In the genomic region with DNA sequence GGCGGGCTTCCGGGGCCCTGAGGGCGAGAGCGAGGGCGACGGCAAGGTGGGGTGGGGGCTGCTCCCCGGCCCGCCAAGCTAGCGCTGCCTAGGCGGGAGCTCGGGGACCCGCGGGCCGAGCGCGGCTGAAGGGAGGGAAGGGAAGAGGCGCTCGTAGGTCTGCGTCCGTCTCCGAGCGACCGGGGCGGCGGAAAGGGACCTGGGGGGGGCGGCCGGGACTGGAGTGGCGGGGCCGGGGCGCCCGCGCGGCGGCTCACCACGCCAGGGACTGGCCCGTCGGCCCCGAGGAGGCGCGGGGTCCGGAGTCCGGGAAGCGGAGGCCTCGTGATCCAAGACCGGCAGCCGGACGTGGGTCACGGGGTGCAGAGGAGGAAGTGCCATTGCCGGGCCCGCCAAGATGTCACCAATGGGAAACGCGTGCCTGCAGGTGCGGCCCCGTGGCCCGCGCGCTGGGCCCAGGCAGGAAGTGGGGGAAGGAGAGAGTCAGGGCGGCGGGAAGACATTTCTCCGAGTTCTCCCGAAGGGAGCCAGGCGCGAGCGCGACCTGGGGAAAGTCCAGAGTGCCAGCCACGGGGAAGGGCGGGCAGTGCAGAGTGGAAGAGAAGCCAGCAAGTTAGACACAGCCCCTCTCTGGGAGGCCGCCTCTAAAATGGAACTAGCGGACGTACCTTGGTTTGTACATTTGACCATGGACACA, we compare ENCODE assay signal across 8 cellular contexts. TPM values are rescaled to one million over a fixed set of nuclear protein-coding genes. Genes with fewer than 3 reads are reported as not detected.
DNase-seq lines count a peak whose midpoint lies in the region; ATAC-seq and TF ChIP-seq lines count a peak whose summit lies in the region.

No MANE protein-coding gene starts in this region.

- peak overlapping the region; percentile 95 for H3K27ac ChIP-seq in Panc1 (ENCODE audit: low read length)

- TF ChIP-seq CTCF in Panc1 (IDR thresholded peaks at IDR 0.05) (no peak), fibroblast of mammary gland (conservative IDR thresholded peaks at IDR 0.05; ENCODE audit: control insufficient read depth, insufficient read depth, low read depth, low read length) (no peak)

- CTCF ChIA-PET in Panc1 (lab: Charles Lee) = interaction anchor here (0.6 kb wide), 2 partner anchors 35 to 131 kb away, joined by 3 read pairs; no protein-coding TSS in a partner anchor

- H3K27me3 Mint-ChIP-seq in activated T-helper 17 cell treated with anti-CD3 and anti-CD28 coated beads, Interleukin-2, amount 50 U/mL, for 72 hours = no peaks in the 10 kb centered on the region
- no peaks in the 10 kb centered on the region for H3K27me3 Mint-ChIP-seq in naive thymus-derived CD8-positive, alpha-beta T cell
- no peaks in the 10 kb centered on the region for H3K27me3 Mint-ChIP-seq in stimulated activated naive CD8-positive, alpha-beta T cell treated with anti-CD3 and anti-CD28 coated beads, Interleukin-15, amount 100 ng/mL, for 72 hours

- ATAC-seq in GM21381 (IDR thresholded peaks at IDR 0.05; ENCODE audit: unreplicated experiment) (peak; percentile 82), Panc1 (peak; percentile 86)
- peak; percentile 79 for ATAC-seq in activated T-helper 17 cell treated with anti-CD3 and anti-CD28 coated beads, Interleukin-2, amount 50 U/mL, for 72 hours (replicated peaks)
- peak; percentile 73 to 75 for ATAC-seq in naive thymus-derived CD8-positive, alpha-beta T cell
- peak; percentile 83 for ATAC-seq in stimulated activated naive CD8-positive, alpha-beta T cell treated with anti-CD3 and anti-CD28 coated beads, Interleukin-15, amount 100 ng/mL, for 72 hours

- POLR2A ChIA-PET in Panc1 (lab: Charles Lee) = interaction anchor here (0.7 to 1.0 kb wide), 4 partner anchors 8 to 353 kb away, joined by 7 to 18 read pairs (median 10); no protein-coding TSS in a partner anchor
- POLR2A ChIA-PET in naive thymus-derived CD8-positive, alpha-beta T cell (lab: Charles Lee) = interaction anchor here (0.6 to 3.1 kb wide), 10 partner anchors 8 to 256 kb away, joined by 3 to 22 read pairs (median 8); a partner anchor contains a TSS

- peak overlapping the region; percentile 89 for H3K27ac Mint-ChIP-seq in activated T-helper 17 cell treated with anti-CD3 and anti-CD28 coated beads, Interleukin-2, amount 50 U/mL, for 72 hours
- H3K27ac Mint-ChIP-seq in naive thymus-derived CD8-positive, alpha-beta T cell = peak overlapping the region; percentile 93 to 99 (median 97)
- H3K27ac Mint-ChIP-seq in stimulated activated naive CD8-positive, alpha-beta T cell treated with anti-CD3 and anti-CD28 coated beads, Interleukin-15, amount 100 ng/mL, for 72 hours = peak overlapping the region; percentile 90 to 96

- H3K27me3 ChIP-seq in Panc1 (ENCODE audit: control insufficient read depth, insufficient read depth, low read length) = no peaks in the 10 kb centered on the region

- intact Hi-C loops in Panc1 (cut with micrococcal nuclease; ENCODE audit: unreplicated experiment) = no loop called here

- no peaks in the 10 kb centered on the region for H3K9me3 Mint-ChIP-seq in activated T-helper 17 cell treated with anti-CD3 and anti-CD28 coated beads, Interleukin-2, amount 50 U/mL, for 72 hours
- no peaks in the 10 kb centered on the region for H3K9me3 Mint-ChIP-seq in naive thymus-derived CD8-positive, alpha-beta T cell
- no peaks in the 10 kb centered on the region for H3K9me3 Mint-ChIP-seq in stimulated activated naive CD8-positive, alpha-beta T cell treated with anti-CD3 and anti-CD28 coated beads, Interleukin-15, amount 100 ng/mL, for 72 hours

- no TSS peak for BruUV-seq in Panc1 (replicated peaks; lab: Mats Ljungman, UMichigan)

- peaks cover 54% of the 10 kb centered on the region for H3K4me1 Mint-ChIP-seq in activated T-helper 17 cell treated with anti-CD3 and anti-CD28 coated beads, Interleukin-2, amount 50 U/mL, for 72 hours
- peaks cover 32 to 87% (median 83%) of the 10 kb centered on the region in 4 donors for H3K4me1 Mint-ChIP-seq in naive thymus-derived CD8-positive, alpha-beta T cell
- peaks cover 82% of the 10 kb centered on the region for H3K4me1 Mint-ChIP-seq in stimulated activated naive CD8-positive, alpha-beta T cell treated with anti-CD3 and anti-CD28 coated beads, Interleukin-15, amount 100 ng/mL, for 72 hours

- peaks cover 99% of the 10 kb centered on the region for H3K36me3 Mint-ChIP-seq in activated T-helper 17 cell treated with anti-CD3 and anti-CD28 coated beads, Interleukin-2, amount 50 U/mL, for 72 hours (ENCODE audit: low read depth)
- H3K36me3 Mint-ChIP-seq in naive thymus-derived CD8-positive, alpha-beta T cell = peaks cover 1 to 61% (median 8%) of the 10 kb centered on the region in 3 donors

- H3K9me3 ChIP-seq in Panc1 (ENCODE audit: control insufficient read depth, insufficient read depth, low read depth, low read length) = no peaks in the 10 kb centered on the region

- in situ Hi-C loops in Caki2 (cut with HindIII; ENCODE audit: low pct_unique_long_range_greater_than_20kb, low sequenced_read_pairs) (no loop called here), Panc1 (cut with HindIII; ENCODE audit: low pct_unique_long_range_greater_than_20kb, low sequenced_read_pairs) (no loop called here)

- peak; percentile 93 for DNase-seq in Caki2 (ENCODE audit: low read depth)
- peak; percentile 94 for DNase-seq in HT-29 (ENCODE audit: low spot score)
- no peak for DNase-seq in Panc1 (ENCODE audit: low read depth, low spot score)
- peak; percentile 72 for DNase-seq in fibroblast of mammary gland (ENCODE audit: low read depth)
- peak; percentile 53 to 80 (median 70) for DNase-seq in naive thymus-derived CD8-positive, alpha-beta T cell
- DNase-seq in stimulated activated naive CD8-positive, alpha-beta T cell treated with anti-CD3 and anti-CD28 coated beads, Interleukin-15, amount 100 ng/mL, for 72 hours = peak; percentile 85 to 90

- H3K4me1 ChIP-seq in Panc1 (ENCODE audit: control insufficient read depth, insufficient read depth, low read length) = peaks cover 56% of the 10 kb centered on the region

- H3K36me3 ChIP-seq in Panc1 (ENCODE audit: control insufficient read depth, insufficient read depth, low read length) = peaks cover 26% of the 10 kb centered on the region

- peak overlapping the region; percentile 98 for H3K4me3 Mint-ChIP-seq in activated T-helper 17 cell treated with anti-CD3 and anti-CD28 coated beads, Interleukin-2, amount 50 U/mL, for 72 hours
- peak overlapping the region; percentile 85 to 97 (median 94) for H3K4me3 Mint-ChIP-seq in naive thymus-derived CD8-positive, alpha-beta T cell
- peak overlapping the region; percentile 89 to 94 for H3K4me3 Mint-ChIP-seq in stimulated activated naive CD8-positive, alpha-beta T cell treated with anti-CD3 and anti-CD28 coated beads, Interleukin-15, amount 100 ng/mL, for 72 hours

- H3K4me3 ChIP-seq in Panc1 (ENCODE audit: low read depth in 2 of 2, low read length in 2 of 2) (peak overlapping the region; percentile 67 to 84), fibroblast of mammary gland (ENCODE audit: control insufficient read depth, low read depth, low read length) (peak overlapping the region; percentile 45)

RNA-seq across cellular contexts. Expression of a gene that starts 11.9 kb away (rescaled TPM):
- 253 and 281 TPM in 2 replicates for total RNA-seq in Caki2 (2014; rRNA removed; shearing (Covaris generic); ENCODE audit: low replicate concordance)
- 515 and 519 TPM in 2 replicates for total RNA-seq in HT-29 (2014; rRNA removed; shearing (Covaris generic))
- 466 TPM for total RNA-seq in Panc1 (2021; ENCODE audit: unreplicated experiment)
- 374 TPM for polyA plus RNA-seq in Panc1 (2012; ENCODE audit: insufficient read length)
- 100 to 1,000 TPM; 306 to 483 TPM for total RNA-seq in activated T-helper 17 cell treated with anti-CD3 and anti-CD28 coated beads, Interleukin-2, amount 50 U/mL, for 72 hours
- 100 to 1,000 TPM; 155 to 168 TPM for total RNA-seq in naive thymus-derived CD8-positive, alpha-beta T cell
- polyA plus RNA-seq in naive thymus-derived CD8-positive, alpha-beta T cell = 100 to 1,000 TPM; 160 to 202 (median 174) TPM

RNA-seq across cellular contexts. Expression of a gene that starts 25.6 kb away (rescaled TPM):
- total RNA-seq in Caki2 (2014; rRNA removed; shearing (Covaris generic); ENCODE audit: low replicate concordance) = not detected in 2 replicates
- total RNA-seq in HT-29 (2014; rRNA removed; shearing (Covaris generic)) = not detected in 2 replicates
- not detected for total RNA-seq in Panc1 (2021; ENCODE audit: unreplicated experiment)
- polyA plus RNA-seq in Panc1 (2012; ENCODE audit: insufficient read length) = not detected
- not detected for total RNA-seq in activated T-helper 17 cell treated with anti-CD3 and anti-CD28 coated beads, Interleukin-2, amount 50 U/mL, for 72 hours
- total RNA-seq in naive thymus-derived CD8-positive, alpha-beta T cell = not detected
- not detected for polyA plus RNA-seq in naive thymus-derived CD8-positive, alpha-beta T cell

RNA-seq across cellular contexts. Expression of a gene that starts 39.8 kb away (rescaled TPM):
- total RNA-seq in Caki2 (2014; rRNA removed; shearing (Covaris generic); ENCODE audit: low replicate concordance) = 6.0 and 7.1 TPM in 2 replicates
- 8.1 and 16.1 TPM in 2 replicates for total RNA-seq in HT-29 (2014; rRNA removed; shearing (Covaris generic))
- 7.6 TPM for total RNA-seq in Panc1 (2021; ENCODE audit: unreplicated experiment)
- 6.6 TPM for polyA plus RNA-seq in Panc1 (2012; ENCODE audit: insufficient read length)
- 1 to 10 TPM; 2.5 to 2.9 TPM for total RNA-seq in activated T-helper 17 cell treated with anti-CD3 and anti-CD28 coated beads, Interleukin-2, amount 50 U/mL, for 72 hours
- total RNA-seq in naive thymus-derived CD8-positive, alpha-beta T cell = 1 to 10 TPM; 4.4 to 5.4 TPM
- polyA plus RNA-seq in naive thymus-derived CD8-positive, alpha-beta T cell = 1 to 10 TPM; 4.0 to 6.0 (median 5.1) TPM
